Comparison of ENCODE assay signal across 28 cellular contexts in the genomic region with DNA sequence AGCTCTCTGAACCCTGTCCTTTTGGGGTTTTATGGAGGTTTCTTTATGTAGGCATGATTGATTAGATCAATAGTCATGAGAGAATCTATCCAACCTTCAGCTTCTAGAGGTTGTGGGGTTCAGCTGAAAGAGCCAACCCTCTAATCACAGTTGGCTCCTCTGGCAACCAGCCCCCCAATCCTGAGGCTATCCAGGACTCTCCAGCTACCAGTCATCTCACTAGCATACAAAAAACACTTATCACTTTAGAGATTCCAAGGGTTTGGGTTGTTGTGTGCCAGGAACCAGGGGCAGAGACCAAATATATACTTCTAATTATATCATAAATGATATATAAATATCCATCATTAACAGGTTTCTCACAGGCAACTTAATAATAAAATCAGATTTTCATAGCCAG.
"Had no signal": no experiment of that assay in that cellular context is flagged by ENCODE, and none has a peak within 500 bp of the region (broad histone marks: within the 10 kb centered on the region; RNA-seq: fewer than 3 reads in every experiment).

No MANE protein-coding gene starts in this region.

- H3K4me3 Mint-ChIP-seq: immature natural killer cell; naive B cell; natural killer cell; nephron progenitor cell; neural progenitor cell; stimulated activated naive B cell treated with anti-CD40 and anti-IgM and Interleukin-4, amounts not matched to agents 10 μg/mL and 1 μg/mL and 100 μg/mL, for 72 hours had no signal

- DNase-seq: heart left ventricle; hypothalamus; immature natural killer cell; kidney; lower lobe of right lung; mammary epithelial cell; mesenchymal stem cell; naive B cell; natural killer cell; nephron progenitor cell; occipital lobe; psoas muscle; stimulated activated CD4-positive, alpha-beta T cell treated with anti-CD3 and anti-CD28 coated beads, Interleukin-12 subunit alpha, Interleukin-12 subunit beta, amount 100 ng/mL, for 4 hours; stimulated activated CD4-positive, alpha-beta T cell treated with anti-CD3 and anti-CD28 coated beads, Interleukin-15, amount 100 ng/mL, for 24 hours; stimulated activated CD4-positive, alpha-beta T cell treated with anti-CD3 and anti-CD28 coated beads, Interleukin-2, amount 100 ng/mL, for 24 hours; stimulated activated CD4-positive, alpha-beta T cell treated with anti-CD3 and anti-CD28 coated beads, Interleukin-4, amount 100 ng/mL, for 1 hour; stimulated activated naive B cell treated with anti-CD40 and anti-IgM and Interleukin-4, amounts not matched to agents 10 μg/mL and 1 μg/mL and 100 μg/mL, for 72 hours; stimulated activated naive CD8-positive, alpha-beta T cell treated with anti-CD3 and anti-CD28 coated beads, Interleukin-15, Interleukin-2, amounts not matched to agents 100 U/mL and 50 U/mL, for 24 hours; stomach; testis; thyroid gland; trophoblast cell; upper lobe of right lung had no signal

- H3K9ac ChIP-seq: neural progenitor cell, parathyroid adenoma had no signal

- H3K4me1 ChIP-seq: lower lobe of right lung, neural progenitor cell, psoas muscle, testis, upper lobe of right lung had no signal

- H3K4me3 ChIP-seq: heart left ventricle, lower lobe of right lung, neural progenitor cell, psoas muscle, skin epidermis, stomach, testis, thyroid gland, upper lobe of right lung had no signal

- H3K4me1 Mint-ChIP-seq: immature natural killer cell, nephron progenitor cell had no signal

- H3K27me3 Mint-ChIP-seq: naive B cell; stimulated activated naive B cell treated with anti-CD40 and anti-IgM and Interleukin-4, amounts not matched to agents 10 μg/mL and 1 μg/mL and 100 μg/mL, for 72 hours had no signal

- H3K27me3 ChIP-seq: heart left ventricle, neural progenitor cell, neutrophil, stomach, testis, thyroid gland, upper lobe of right lung had no signal

- H3K36me3 ChIP-seq: heart left ventricle, lower lobe of right lung, neural progenitor cell, neutrophil, stomach, thyroid gland, upper lobe of right lung had no signal

- H3K9me3 ChIP-seq: neutrophil, psoas muscle, testis, thyroid gland, upper lobe of right lung had no signal

- H3K27ac Mint-ChIP-seq: immature natural killer cell; natural killer cell; nephron progenitor cell; neural progenitor cell; stimulated activated naive B cell treated with anti-CD40 and anti-IgM and Interleukin-4, amounts not matched to agents 10 μg/mL and 1 μg/mL and 100 μg/mL, for 72 hours had no signal

- H3K36me3 Mint-ChIP-seq: natural killer cell, neural progenitor cell had no signal

- ATAC-seq: lower lobe of right lung; natural killer cell; psoas muscle; sciatic nerve; stimulated activated naive B cell treated with anti-CD40 and anti-IgM and Interleukin-4, amounts not matched to agents 10 μg/mL and 1 μg/mL and 100 μg/mL, for 72 hours; stimulated activated naive CD8-positive, alpha-beta T cell treated with anti-CD3 and anti-CD28 coated beads, Interleukin-15, Interleukin-2, amounts not matched to agents 100 U/mL and 50 U/mL, for 24 hours; upper lobe of right lung had no signal

- H3K4me2 ChIP-seq: neural progenitor cell had no signal

- H3K27ac ChIP-seq: lower lobe of right lung, neural progenitor cell, neutrophil, parathyroid adenoma, psoas muscle, skin epidermis, stomach, testis, thyroid gland, upper lobe of right lung had no signal

- H2AFZ ChIP-seq: neural progenitor cell, parathyroid adenoma had no signal
